8 cellular contexts compared by ENCODE assay signal in the genomic region with DNA sequence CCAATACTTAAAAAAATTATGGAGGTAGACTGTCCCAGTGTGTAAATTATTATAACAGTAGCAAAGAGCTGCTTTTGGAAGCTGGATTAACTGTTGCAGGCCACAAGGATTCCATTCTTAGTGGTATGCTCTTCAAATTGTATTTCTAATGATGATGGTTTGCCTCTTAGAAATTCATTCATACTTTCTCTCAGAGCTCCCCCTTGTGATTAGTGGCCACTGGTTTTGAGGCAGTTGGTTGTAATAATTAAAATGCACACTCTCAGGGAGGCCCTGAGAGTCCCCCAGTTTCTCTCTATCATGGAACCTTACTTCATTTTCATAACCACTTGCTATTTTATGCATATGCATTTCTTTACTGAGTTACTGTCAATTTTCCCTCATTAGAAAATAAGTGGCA. TPM values are rescaled to one million over a fixed set of nuclear protein-coding genes. Genes with fewer than 3 reads are reported as not detected.
DNase-seq lines count a peak whose midpoint lies in the region; ATAC-seq, FAIRE-seq and TF ChIP-seq lines count a peak whose summit lies in the region.

No MANE protein-coding gene starts in this region.

- DNase-seq in NCI-H526 treated with DMSO at 0.1 percent for 48 hours (lab: John Stamatoyannopoulos, UW) (peak; percentile 16), fibroblast of villous mesenchyme (ENCODE audit: low read depth) (no peak), T-helper 17 cell (no peak), frontal cortex (ENCODE audit: low spot score in 2 of 2) (no peak), H4 (ENCODE audit: low spot score) (no peak)

- no peaks in the 10 kb centered on the region for H3K4me1 Mint-ChIP-seq in T-helper 17 cell

- no peak overlapping the region for H3K27ac Mint-ChIP-seq in T-helper 17 cell

- H3K4me3 ChIP-seq in fibroblast of villous mesenchyme (ENCODE audit: low read depth, low read length): no peak overlapping the region

- no peak overlapping the region for H3K4me3 Mint-ChIP-seq in T-helper 17 cell

- H3K9me3 ChIP-seq in T-helper 17 cell (ENCODE audit: control insufficient read depth, low read length, poor library complexity, severe bottlenecking): no peaks in the 10 kb centered on the region

- ATAC-seq in GM18907 (IDR thresholded peaks at IDR 0.05; ENCODE audit: unreplicated experiment) (peak; percentile 79), HG03060 (IDR thresholded peaks at IDR 0.05; ENCODE audit: low read depth, unreplicated experiment) (peak; percentile 74), T-helper 17 cell (no peak)

- no peak overlapping the region for H3K27ac ChIP-seq in C4-2B

- H3K36me3 Mint-ChIP-seq in T-helper 17 cell (ENCODE audit: low read depth): peaks cover 2% of the 10 kb centered on the region

- H3K27me3 Mint-ChIP-seq in T-helper 17 cell: peaks cover 13% of the 10 kb centered on the region

- TF ChIP-seq CTCF in C4-2B (conservative IDR thresholded peaks at IDR 0.05) (peak; percentile 61), fibroblast of villous mesenchyme (IDR thresholded peaks at IDR 0.05; ENCODE audit: insufficient read depth, low read depth, low read length) (peak; percentile 36)

- FAIRE-seq in frontal cortex (lab: Jason Lieb, UNC): no peak

RNA-seq across cellular contexts. Expression of a gene that starts 35.4 kb away (rescaled TPM):
- total RNA-seq in fibroblast of villous mesenchyme (0.64 and 0.86 TPM in 2 replicates), T-helper 17 cell (10 to 100 TPM; 31.8 to 37.1 TPM), frontal cortex (1.2 TPM)
- total RNA-seq in H4 (2014; rRNA removed; shearing (Covaris generic)): not detected in 2 replicates

Comparison
In these comparisons a context has a peak if more than half of its experiments do, and no peak if none do; other contexts are left out.
1. RNA of a gene that starts 35.4 kb away (total RNA-seq): 31.8 to 37.1 TPM in T-helper 17 cell; 1.2 TPM in frontal cortex (single experiment), 0.64 to 0.86 TPM in fibroblast of villous mesenchyme and not detected in H4; every median in the first group is over 10 times any median in the second.